Comparison of ENCODE assay signal across 16 cellular contexts in genomic region chr1:41784516-41785279, GRCh38.
DNase-seq lines count a peak whose midpoint lies in the region; ATAC-seq and TF ChIP-seq lines count a peak whose summit lies in the region.
"Had no signal": no experiment of that assay in that cellular context is flagged by ENCODE, and none has a peak within 500 bp of the region (broad histone marks: within the 10 kb centered on the region; RNA-seq: fewer than 3 reads in every experiment).

No MANE protein-coding gene starts in this region.

- H3K9me3 Mint-ChIP-seq in T-helper 1 cell treated with Interleukin-12 subunit alpha and Interleukin-12 subunit beta and Interleukin-4 antibody, amounts not matched to agents 30 μg/mL and 1 μg/mL, for 36 hours = peaks cover 22% of the 10 kb centered on the region
- H3K9me3 Mint-ChIP-seq in activated CD8-positive, alpha-beta T cell treated with anti-CD3 and anti-CD28 coated beads for 36 hours = peaks cover 2% of the 10 kb centered on the region

- no peaks in the 10 kb centered on the region for H3K27me3 Mint-ChIP-seq in T-helper 1 cell treated with Interleukin-12 subunit alpha and Interleukin-12 subunit beta and Interleukin-4 antibody, amounts not matched to agents 30 μg/mL and 1 μg/mL, for 36 hours (ENCODE audit: low read depth)
- no peaks in the 10 kb centered on the region for H3K27me3 Mint-ChIP-seq in activated CD8-positive, alpha-beta T cell treated with anti-CD3 and anti-CD28 coated beads for 36 hours

- no peak for TF ChIP-seq CTCF in activated CD8-positive, alpha-beta T cell treated with anti-CD3 and anti-CD28 coated beads for 36 hours (IDR thresholded peaks at IDR 0.05)

- CTCF ChIA-PET in activated CD8-positive, alpha-beta T cell treated with anti-CD3 and anti-CD28 coated beads for 36 hours (lab: Charles Lee) = interaction anchor here (0.9 to 1.2 kb wide), 6 partner anchors 8 to 117 kb away, joined by 3 to 5 read pairs (median 3); no protein-coding TSS in a partner anchor

- H3K4me1 Mint-ChIP-seq in T-helper 1 cell treated with Interleukin-12 subunit alpha and Interleukin-12 subunit beta and Interleukin-4 antibody, amounts not matched to agents 30 μg/mL and 1 μg/mL, for 36 hours (ENCODE audit: low read depth) = peaks cover 18% of the 10 kb centered on the region
- H3K4me1 Mint-ChIP-seq in activated CD8-positive, alpha-beta T cell treated with anti-CD3 and anti-CD28 coated beads for 36 hours (ENCODE audit: low read depth) = peaks cover 41% of the 10 kb centered on the region

- no peak for ATAC-seq in activated CD8-positive, alpha-beta T cell treated with anti-CD3 and anti-CD28 coated beads for 36 hours
- no peak for ATAC-seq in HG03280 (IDR thresholded peaks at IDR 0.05; ENCODE audit: unreplicated experiment)
- ATAC-seq: right lobe of liver had no signal

- H3K36me3 Mint-ChIP-seq in T-helper 1 cell treated with Interleukin-12 subunit alpha and Interleukin-12 subunit beta and Interleukin-4 antibody, amounts not matched to agents 30 μg/mL and 1 μg/mL, for 36 hours (ENCODE audit: low read depth) = peaks cover 25% of the 10 kb centered on the region
- peaks cover 2% of the 10 kb centered on the region for H3K36me3 Mint-ChIP-seq in activated CD8-positive, alpha-beta T cell treated with anti-CD3 and anti-CD28 coated beads for 36 hours (ENCODE audit: low read depth)

- no peak overlapping the region for H3K4me3 Mint-ChIP-seq in T-helper 1 cell treated with Interleukin-12 subunit alpha and Interleukin-12 subunit beta and Interleukin-4 antibody, amounts not matched to agents 30 μg/mL and 1 μg/mL, for 36 hours
- H3K4me3 Mint-ChIP-seq in activated CD8-positive, alpha-beta T cell treated with anti-CD3 and anti-CD28 coated beads for 36 hours = peak overlapping the region; percentile 52

- intact Hi-C loops in activated CD8-positive, alpha-beta T cell treated with anti-CD3 and anti-CD28 coated beads for 36 hours (cut with micrococcal nuclease) = no loop called here

- H3K27ac Mint-ChIP-seq in T-helper 1 cell treated with Interleukin-12 subunit alpha and Interleukin-12 subunit beta and Interleukin-4 antibody, amounts not matched to agents 30 μg/mL and 1 μg/mL, for 36 hours = peak overlapping the region; percentile 24
- peak overlapping the region; percentile 77 for H3K27ac Mint-ChIP-seq in activated CD8-positive, alpha-beta T cell treated with anti-CD3 and anti-CD28 coated beads for 36 hours

- POLR2A ChIA-PET in activated CD8-positive, alpha-beta T cell treated with anti-CD3 and anti-CD28 coated beads for 36 hours (lab: Charles Lee) = interaction anchor here (0.6 to 1.1 kb wide), 2 partner anchors 8 to 94 kb away, joined by 3 read pairs; no protein-coding TSS in a partner anchor

- DNase-seq in T-helper 1 cell (no peak), M059J (ENCODE audit: low read depth) (peak; percentile 25), pons (ENCODE audit: low spot score) (peak; percentile 56), iPS-NIHi7 (ENCODE audit: extremely low spot score) (no peak)
- DNase-seq in activated CD8-positive, alpha-beta T cell treated with anti-CD3 and anti-CD28 coated beads for 36 hours = no peak
- DNase-seq in stimulated activated CD4-positive, alpha-beta T cell treated with anti-CD3 and anti-CD28 coated beads, Interleukin-2, amount 100 ng/mL, for 48 hours = no peak
- DNase-seq: 8988T, anterior cingulate cortex, colonic mucosa, kidney glomerular epithelial cell, nucleus accumbens, right lobe of liver, RPMI8226, tibial artery had no signal

Comparison
In these comparisons a context has a peak if more than half of its experiments do, and no peak if none do; other contexts are left out.
1. DNase-seq: peak in M059J (single experiment) and pons (single experiment); none in T-helper 1 cell (0 of 5), activated CD8-positive, alpha-beta T cell treated with anti-CD3 and anti-CD28 coated beads for 36 hours (single experiment), iPS-NIHi7 (single experiment) and stimulated activated CD4-positive, alpha-beta T cell treated with anti-CD3 and anti-CD28 coated beads, Interleukin-2, amount 100 ng/mL, for 48 hours (0 of 2).